Comparison of ENCODE assay signal across 8 cellular contexts in the genomic region with DNA sequence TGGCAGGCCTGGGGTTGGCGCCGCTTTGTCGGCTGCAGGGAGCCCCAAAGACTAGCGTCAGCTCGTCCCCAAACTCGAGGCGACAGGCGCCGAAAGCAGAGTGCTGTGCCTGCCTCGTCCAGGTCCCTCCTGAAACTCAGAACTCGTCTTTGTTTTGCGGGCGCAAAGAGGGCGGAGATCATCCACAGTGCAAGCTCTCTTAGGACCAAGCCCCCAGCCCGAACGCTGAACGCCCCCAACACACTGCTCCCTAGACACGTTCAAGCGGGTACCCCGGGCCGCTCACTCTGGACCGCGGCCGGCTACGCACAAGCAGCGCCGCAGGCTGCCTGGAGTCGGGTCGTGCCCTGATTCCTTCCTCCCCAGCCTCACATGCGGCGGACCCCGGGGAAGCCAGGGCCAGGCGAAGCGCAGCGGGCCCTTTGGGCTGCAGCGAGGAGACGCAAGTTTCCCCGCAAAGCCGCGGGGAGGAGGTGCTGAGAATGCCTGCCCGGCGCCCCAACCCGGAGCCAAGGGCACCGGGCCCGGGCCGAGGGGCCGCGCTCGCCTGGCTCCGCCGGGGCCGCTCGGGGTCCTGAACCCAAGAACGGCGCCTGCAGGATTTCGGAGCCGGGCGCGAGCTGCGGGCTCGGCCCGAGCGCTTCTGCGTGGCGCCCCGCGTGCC. TPM values are rescaled to one million over a fixed set of nuclear protein-coding genes. Genes with fewer than 3 reads are reported as not detected.
DNase-seq lines count a peak whose midpoint lies in the region; ATAC-seq, FAIRE-seq and TF ChIP-seq lines count a peak whose summit lies in the region.

No MANE protein-coding gene starts in this region.

- peaks cover 17% of the 10 kb centered on the region for H3K4me1 Mint-ChIP-seq in activated naive CD4-positive, alpha-beta T cell treated with anti-CD3 and anti-CD28 coated beads, Interleukin-2, amount 50 U/mL, for 24 hours
- peaks cover 4% of the 10 kb centered on the region for H3K4me1 Mint-ChIP-seq in activated T-helper 17 cell treated with anti-CD3 and anti-CD28 coated beads, Interleukin-2, amount 50 U/mL, for 72 hours

- TF ChIP-seq CTCF in HepG2 (CRISPR knock-in tag; IDR thresholded peaks at IDR 0.05) (no peak), tibial artery (IDR thresholded peaks at IDR 0.05) (no peak)

- peaks cover 4% of the 10 kb centered on the region; the same call in 1 of the 2 replicates for H4K20me1 ChIP-seq in HepG2 (ENCODE audit: insufficient read depth, low read length)

- ATAC-seq in activated T-helper 17 cell treated with anti-CD3 and anti-CD28 coated beads, Interleukin-2, amount 50 U/mL, for 72 hours (replicated peaks), result peak; percentile 24
- ATAC-seq in HepG2, result peak; percentile 55
- no peak for ATAC-seq in HG03457 (IDR thresholded peaks at IDR 0.05; ENCODE audit: unreplicated experiment)

- FAIRE-seq in HepG2 (lab: Jason Lieb, UNC) (no peak), RCC 7860 (lab: Jason Lieb, UNC) (no peak)

- peaks cover 60% of the 10 kb centered on the region for H3K27me3 Mint-ChIP-seq in activated naive CD4-positive, alpha-beta T cell treated with anti-CD3 and anti-CD28 coated beads, Interleukin-2, amount 50 U/mL, for 24 hours
- peaks cover 46% of the 10 kb centered on the region for H3K27me3 Mint-ChIP-seq in activated T-helper 17 cell treated with anti-CD3 and anti-CD28 coated beads, Interleukin-2, amount 50 U/mL, for 72 hours

- no peaks in the 10 kb centered on the region for H3K9me3 Mint-ChIP-seq in activated naive CD4-positive, alpha-beta T cell treated with anti-CD3 and anti-CD28 coated beads, Interleukin-2, amount 50 U/mL, for 24 hours
- no peaks in the 10 kb centered on the region for H3K9me3 Mint-ChIP-seq in activated T-helper 17 cell treated with anti-CD3 and anti-CD28 coated beads, Interleukin-2, amount 50 U/mL, for 72 hours

- no peaks in the 10 kb centered on the region for H3K79me2 ChIP-seq in HepG2 (ENCODE audit: insufficient read depth, low read length)

- H3K4me2 ChIP-seq in HepG2 (ENCODE audit: low read depth, low read length), result peak overlapping the region; percentile 72

- H3K4me1 ChIP-seq in HepG2 (ENCODE audit: insufficient read depth, low read length) (no peaks in the 10 kb centered on the region), tibial artery (peaks cover 4 to 25% (median 20%) of the 10 kb centered on the region in 4 donors)

- peaks cover 4% of the 10 kb centered on the region for H3K36me3 Mint-ChIP-seq in activated naive CD4-positive, alpha-beta T cell treated with anti-CD3 and anti-CD28 coated beads, Interleukin-2, amount 50 U/mL, for 24 hours
- no peaks in the 10 kb centered on the region for H3K36me3 Mint-ChIP-seq in activated T-helper 17 cell treated with anti-CD3 and anti-CD28 coated beads, Interleukin-2, amount 50 U/mL, for 72 hours (ENCODE audit: low read depth)

- intact Hi-C loops in HepG2 (cut with micrococcal nuclease; ENCODE audit: unreplicated experiment), result no loop called here
- intact Hi-C loops in tibial artery (cut with DNase I; ENCODE audit: low total_unique reads), result no loop called here

- no peaks in the 10 kb centered on the region for H3K36me3 ChIP-seq in HepG2 (replicated peaks in 1 of 2; ENCODE audit: control insufficient read depth in 1 of 2, insufficient read depth in 2 of 2, low read length in 2 of 2)
- no peaks in the 10 kb centered on the region for H3K36me3 ChIP-seq in tibial artery

- H3K4me3 Mint-ChIP-seq in activated naive CD4-positive, alpha-beta T cell treated with anti-CD3 and anti-CD28 coated beads, Interleukin-2, amount 50 U/mL, for 24 hours, result peak overlapping the region; percentile 70
- peak overlapping the region; percentile 53 for H3K4me3 Mint-ChIP-seq in activated T-helper 17 cell treated with anti-CD3 and anti-CD28 coated beads, Interleukin-2, amount 50 U/mL, for 72 hours

- H3K27ac Mint-ChIP-seq in activated naive CD4-positive, alpha-beta T cell treated with anti-CD3 and anti-CD28 coated beads, Interleukin-2, amount 50 U/mL, for 24 hours, result no peak overlapping the region
- H3K27ac Mint-ChIP-seq in activated T-helper 17 cell treated with anti-CD3 and anti-CD28 coated beads, Interleukin-2, amount 50 U/mL, for 72 hours, result no peak overlapping the region

- TF ChIP-seq EP300 in HepG2 (IDR thresholded peaks at IDR 0.05; ENCODE audit: low read depth in 2 of 2, low read length in 2 of 2) (no peak), HepG2 (CRISPR knock-in tag; IDR thresholded peaks at IDR 0.05; ENCODE audit: borderline replicate concordance) (no peak)

- H3K27ac ChIP-seq in HepG2 (ENCODE audit: extremely low read length, insufficient read depth, low read length), result no peak overlapping the region
- no peak overlapping the region for H3K27ac ChIP-seq in tibial artery

- TF ChIP-seq RAD21 in HepG2 (CRISPR knock-in tag; IDR thresholded peaks at IDR 0.05), result no peak

- in situ Hi-C loops in HepG2 (cut with HindIII; ENCODE audit: extremely low pct_ligation_motif_present, low pct_unique_long_range_greater_than_20kb), result no loop called here

- 18% methylated on average over 3 of the region's 67 CpGs for WGBS in HepG2 (ENCODE audit: low lambda C conversion rate)

- DNase-seq in activated naive CD4-positive, alpha-beta T cell (lab: John Stamatoyannopoulos, UW), result no peak
- DNase-seq in HepG2 (ENCODE audit: low spot score) (no peak), tibial artery (no peak), foreskin melanocyte (no peak), RCC 7860 (ENCODE audit: low spot score) (no peak)

- CTCF ChIA-PET in HepG2 (lab: Yijun Ruan, JAX; ENCODE audit: low intra/inter-chr PET ratio, low total read pairs), result interaction anchor here (1.0 kb wide), 1 partner anchor 59 kb away, joined by 3 read pairs; no protein-coding TSS in a partner anchor

- BruUV-seq in HepG2 (replicated peaks; lab: Mats Ljungman, UMichigan), result no TSS peak

- H3K4me3 ChIP-seq in HepG2 (replicated peaks in 1 of 3; ENCODE audit: insufficient read depth in 1 of 3, low read depth in 2 of 3, low read length in 3 of 3) (peak overlapping the region in 1 of 3 experiments; percentile 56; a peak in 2 of 6 replicates), tibial artery (peak overlapping the region; percentile 32 to 43)

- POLR2A ChIA-PET in HepG2 (lab: Yijun Ruan, JAX), result no interaction called here

- H3K9ac ChIP-seq in HepG2 (ENCODE audit: insufficient read depth, low read depth, low read length), result no peak overlapping the region

- no peaks in the 10 kb centered on the region for H3K9me3 ChIP-seq in HepG2 (ENCODE audit: low read length)
- H3K9me3 ChIP-seq in tibial artery, result no peaks in the 10 kb centered on the region

- no peak overlapping the region for H2AFZ ChIP-seq in HepG2 (ENCODE audit: low read length)

- no peak for TF ChIP-seq POLR2A in HepG2 (IDR thresholded peaks at IDR 0.05; ENCODE audit: insufficient read depth in 1 of 2, low read depth in 2 of 2, low read length in 2 of 2)

- H3K27me3 ChIP-seq in HepG2 (ENCODE audit: control insufficient read depth in 1 of 2, insufficient read depth in 2 of 2, low read length in 2 of 2) (peaks cover 2 to 35% of the 10 kb centered on the region in 2 experiments; a peak in 4 of 5 replicates), tibial artery (peaks cover 3 to 78% of the 10 kb centered on the region in 2 donors)

TF ChIP-seq in HepG2, 621 proteins besides CTCF, POLR2A, EP300 and RAD21 (continues in another document):
- TF ChIP-seq, protein P1, sequence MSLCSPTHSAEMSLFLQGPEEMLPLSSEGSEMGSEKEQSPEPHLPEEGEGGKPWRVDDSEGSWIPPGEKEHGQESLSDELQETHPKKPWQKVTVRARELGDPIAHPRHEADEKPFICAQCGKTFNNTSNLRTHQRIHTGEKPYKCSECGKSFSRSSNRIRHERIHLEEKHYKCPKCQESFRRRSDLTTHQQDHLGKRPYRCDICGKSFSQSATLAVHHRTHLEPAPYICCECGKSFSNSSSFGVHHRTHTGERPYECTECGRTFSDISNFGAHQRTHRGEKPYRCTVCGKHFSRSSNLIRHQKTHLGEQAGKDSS (CRISPR knock-in tag; IDR thresholded peaks at IDR 0.05; ENCODE audit: borderline replicate concordance, low read depth), result no peak
- TF ChIP-seq SYNCRIP (IDR thresholded peaks at IDR 0.05; ENCODE audit: insufficient read depth, low read depth, low read length), result no peak

RNA-seq across cellular contexts. Expression of a gene that starts 0.9 kb away (rescaled TPM):
- under 1 TPM in 1 of 2 donors, not detected in 1; 0.24 TPM for total RNA-seq in activated T-helper 17 cell treated with anti-CD3 and anti-CD28 coated beads, Interleukin-2, amount 50 U/mL, for 72 hours
- total RNA-seq in HepG2 (2016; rRNA removed; fragmentation: Illumina TruSeq; extraction: Trizol), result 1.9 and 2.1 TPM in 2 replicates
- total RNA-seq in HepG2 (2016; cell fraction: cytosol; rRNA removed; fragmentation: Illumina TruSeq; extraction: Trizol; ENCODE audit: low read depth), result 0.20 and 0.26 TPM in 2 replicates
- total RNA-seq in HepG2 (2016; cell fraction: insoluble cytoplasmic fraction; rRNA removed; fragmentation: Illumina TruSeq; extraction: Trizol), result 1.7 and 2.0 TPM in 2 replicates
- total RNA-seq in HepG2 (2016; cell fraction: membrane; rRNA removed; fragmentation: Illumina TruSeq; extraction: Trizol), result 0.99 and 1.1 TPM in 2 replicates
- 2.1 and 3.3 TPM in 2 replicates for total RNA-seq in HepG2 (2016; cell fraction: nucleus; rRNA removed; fragmentation: Illumina TruSeq; extraction: Trizol)
- 3.0 and 3.9 TPM in 2 replicates for polyA plus RNA-seq in HepG2 (2011; rRNA removed)
- polyA plus RNA-seq in HepG2 (2011; cell fraction: cytosol; rRNA removed), result 3.7 and 4.4 TPM in 2 replicates
- 6.0 and 8.6 TPM in 2 replicates for polyA plus RNA-seq in HepG2 (2011; cell fraction: nucleus; rRNA removed)
- 4.4 and 7.1 TPM in 2 replicates for polyA plus RNA-seq in HepG2 (2012)
- polyA plus RNA-seq in HepG2 (2016; cell fraction: cytosol; fragmentation: Illumina TruSeq; extraction: Trizol; ENCODE audit: low read depth), result 0.21 and 0.40 TPM in 2 replicates
- polyA plus RNA-seq in HepG2 (2016; cell fraction: insoluble cytoplasmic fraction; fragmentation: Illumina TruSeq; extraction: Trizol; ENCODE audit: low read depth), result 1.4 and 2.4 TPM in 2 replicates
- polyA plus RNA-seq in HepG2 (2016; cell fraction: membrane; fragmentation: Illumina TruSeq; extraction: Trizol; ENCODE audit: low read depth), result 0.76 and 0.80 TPM in 2 replicates
- 2.7 and 2.8 TPM in 2 replicates for polyA plus RNA-seq in HepG2 (2016; cell fraction: nucleus; fragmentation: Illumina TruSeq; extraction: Trizol; ENCODE audit: insufficient read depth, low read depth)
- 6.4 TPM in 1 of 2 replicates, not detected in the other for polyA minus RNA-seq in HepG2 (2011; rRNA and poly(A)+ RNA removed; ENCODE audit: low replicate concordance)
- polyA minus RNA-seq in HepG2 (2011; cell fraction: cytosol; rRNA and poly(A)+ RNA removed), result 2.1 and 2.5 TPM in 2 replicates
- polyA minus RNA-seq in HepG2 (2011; cell fraction: nucleus; rRNA and poly(A)+ RNA removed), result 4.4 and 5.8 TPM in 2 replicates
